1 cellular context compared by ENCODE assay signal in genomic region chr3:152211655-152212054, GRCh38.
TF ChIP-seq lines count a peak whose summit lies in the region.

No MANE protein-coding gene starts in this region.

TF ChIP-seq in IMR-90, 13 proteins besides CTCF, POLR2A, EP300 and RAD21:
- no peak for TF ChIP-seq BHLHE40 (IDR thresholded peaks at IDR 0.05; ENCODE audit: low read depth, low read length)
- no peak for TF ChIP-seq FOS (IDR thresholded peaks at IDR 0.05; ENCODE audit: low read depth, low read length)
- no peak for TF ChIP-seq CHD1 (IDR thresholded peaks at IDR 0.05; ENCODE audit: low read depth, low read length)
- no peak for TF ChIP-seq CEBPB (IDR thresholded peaks at IDR 0.05; ENCODE audit: low read depth, low read length)
- TF ChIP-seq MXI1 (IDR thresholded peaks at IDR 0.05; ENCODE audit: borderline replicate concordance, low read depth, low read length) = no peak
- TF ChIP-seq USF2 (IDR thresholded peaks at IDR 0.05; ENCODE audit: low read depth, low read length) = no peak
- no peak for TF ChIP-seq RCOR1 (IDR thresholded peaks at IDR 0.05; ENCODE audit: insufficient replicate concordance, low read length)
- TF ChIP-seq RFX5 (IDR thresholded peaks at IDR 0.05; ENCODE audit: low read depth, low read length) = no peak
- no peak for TF ChIP-seq NFE2L2 (IDR thresholded peaks at IDR 0.05; ENCODE audit: low read depth, low read length)
- no peak for TF ChIP-seq ELK1 (IDR thresholded peaks at IDR 0.05; ENCODE audit: borderline replicate concordance, low read depth, low read length)
- no peak for TF ChIP-seq MAZ (IDR thresholded peaks at IDR 0.05; ENCODE audit: borderline replicate concordance, low read depth, low read length)
- no peak for TF ChIP-seq SMC3 (IDR thresholded peaks at IDR 0.05; ENCODE audit: low read depth, low read length)
- no peak for TF ChIP-seq MAFK (IDR thresholded peaks at IDR 0.05; ENCODE audit: low read depth, low read length)
